ENCODE assay signal across 26 cellular contexts in the genomic region with DNA sequence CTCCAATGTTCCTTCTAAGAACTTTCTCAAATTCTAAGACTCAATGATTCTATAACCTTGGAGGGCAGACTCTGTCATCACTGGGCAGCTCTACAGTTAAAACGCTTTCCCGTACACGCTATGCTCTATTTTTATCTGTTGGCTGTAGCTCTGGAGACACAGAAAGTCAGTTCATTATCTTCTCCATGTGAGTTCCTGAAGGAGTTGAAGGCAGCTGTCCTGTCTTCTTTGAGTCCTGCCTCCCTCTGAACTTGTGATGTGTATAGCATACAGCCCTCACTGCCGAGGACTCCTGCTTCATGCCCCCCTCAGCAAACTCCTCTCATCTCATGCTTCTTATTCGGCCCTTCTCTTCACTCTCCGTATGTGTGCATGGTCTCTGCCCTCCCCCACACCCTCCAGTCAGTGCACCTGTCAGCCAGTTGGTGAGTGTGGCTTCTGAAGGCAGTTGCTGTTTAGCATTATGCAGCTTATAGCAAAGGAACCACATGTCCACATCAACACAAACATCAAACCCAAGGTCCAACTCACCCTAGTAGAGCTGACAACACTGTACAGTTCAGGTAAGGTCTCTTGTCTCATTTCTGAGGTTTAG.
A peak's percentile ranks its signal among the peaks of the same experiment; 100 is the strongest.
DNase-seq lines count a peak whose midpoint lies in the region; ATAC-seq and TF ChIP-seq lines count a peak whose summit lies in the region.
"Had no signal": no experiment of that assay in that cellular context is flagged by ENCODE, and none has a peak within 500 bp of the region (broad histone marks: within the 10 kb centered on the region; RNA-seq: fewer than 3 reads in every experiment).

No MANE protein-coding gene starts in this region.

- H2AFZ ChIP-seq in DND-41 (ENCODE audit: low read depth, low read length): no peak overlapping the region

- no peak overlapping the region for H3K9ac ChIP-seq in DND-41 (ENCODE audit: low read depth, low read length)

- WGBS in esophagus muscularis mucosa: 86% methylated on average over 6 of the region's 6 CpGs
- WGBS in psoas muscle, 3 donors: 41 to 52% (median 49%) methylated on average over 6 of the region's 6 CpGs
- 92 to 98% methylated on average over 6 of the region's 6 CpGs for WGBS in thyroid gland, 2 donors

- TF ChIP-seq CTCF in DND-41 (IDR thresholded peaks at IDR 0.05; ENCODE audit: borderline replicate concordance, extremely low read depth, low read length, poor library complexity, severe bottlenecking) (no peak), esophagus muscularis mucosa (IDR thresholded peaks at IDR 0.05) (no peak), psoas muscle (IDR thresholded peaks at IDR 0.05) (no peak), thyroid gland (IDR thresholded peaks at IDR 0.05) (no peak), upper lobe of right lung (IDR thresholded peaks at IDR 0.05) (no peak), natural killer cell (IDR thresholded peaks at IDR 0.05) (no peak)

- ATAC-seq in DND-41 (ENCODE audit: insufficient read depth, low read depth) (peak; percentile 55; the same call in 2 of the 3 replicates), psoas muscle (peak; percentile 44 to 72 (median 60)), upper lobe of right lung (no peak), natural killer cell (no peak)
- ATAC-seq: PC-3 had no signal

- peaks cover 0 to 10% of the 10 kb centered on the region in 2 donors for H3K27me3 Mint-ChIP-seq in natural killer cell (ENCODE audit: low read depth in 2 of 2)

- no peak overlapping the region for H3K4me3 Mint-ChIP-seq in natural killer cell
- H3K4me3 Mint-ChIP-seq: CD14-positive monocyte; CD8-positive, alpha-beta memory T cell had no signal

- H3K79me2 ChIP-seq in DND-41 (ENCODE audit: insufficient read depth, low read length): no peaks in the 10 kb centered on the region

- H3K4me2 ChIP-seq in DND-41 (ENCODE audit: insufficient read depth, low read length): no peak overlapping the region

- H3K36me3 ChIP-seq in DND-41 (ENCODE audit: insufficient read depth, low read length) (peaks cover 3% of the 10 kb centered on the region; the same call in 1 of the 2 replicates), esophagus muscularis mucosa (no peaks in the 10 kb centered on the region), psoas muscle (ENCODE audit: insufficient read depth in 1 of 2, low read depth in 1 of 2) (no peaks in the 10 kb centered on the region), thyroid gland (no peaks in the 10 kb centered on the region), upper lobe of right lung (no peaks in the 10 kb centered on the region)
- H3K36me3 ChIP-seq: BE2C had no signal

- H3K4me3 ChIP-seq in DND-41 (ENCODE audit: low read depth in 1 of 2, low read length in 2 of 2) (no peak overlapping the region), esophagus muscularis mucosa (no peak overlapping the region), psoas muscle (no peak overlapping the region), thyroid gland (replicated peaks in 1 of 3) (no peak overlapping the region), upper lobe of right lung (no peak overlapping the region)

- TF ChIP-seq EP300 in esophagus muscularis mucosa (IDR thresholded peaks at IDR 0.05): no peak

- no peaks in the 10 kb centered on the region for H3K4me1 ChIP-seq in DND-41 (ENCODE audit: insufficient read depth, low read length)
- no peaks in the 10 kb centered on the region for H3K4me1 ChIP-seq in esophagus muscularis mucosa
- no peaks in the 10 kb centered on the region for H3K4me1 ChIP-seq in psoas muscle
- peaks cover 0 to 3% of the 10 kb centered on the region in 2 donors for H3K4me1 ChIP-seq in thyroid gland
- H3K4me1 ChIP-seq in upper lobe of right lung: no peaks in the 10 kb centered on the region

- intact Hi-C loops in esophagus muscularis mucosa (cut with DNase I): no loop called here
- intact Hi-C loops in psoas muscle (cut with DNase I): no loop called here
- intact Hi-C loops in thyroid gland (cut with DNase I): no loop called here
- intact Hi-C loops in upper lobe of right lung (cut with DNase I): no loop called here
- intact Hi-C loops in natural killer cell (cut with micrococcal nuclease): no loop called here

- no peaks in the 10 kb centered on the region for H3K9me3 Mint-ChIP-seq in natural killer cell
- H3K9me3 Mint-ChIP-seq: CD8-positive, alpha-beta memory T cell; IgD-negative memory B cell had no signal

- peak; percentile 39 for DNase-seq in NCI-H82 (lab: John Stamatoyannopoulos, UW)
- no peak for DNase-seq in NCI-H82 treated with DMSO at 0.1 percent for 48 hours (lab: John Stamatoyannopoulos, UW; ENCODE audit: unreplicated experiment)
- DNase-seq in DND-41: no peak
- peak; percentile 47 for DNase-seq in esophagus muscularis mucosa (ENCODE audit: extremely low spot score)
- no peak for DNase-seq in psoas muscle
- no peak for DNase-seq in thyroid gland
- DNase-seq in upper lobe of right lung: no peak
- DNase-seq in natural killer cell: no peak
- DNase-seq: 8988T; ACHN; BE2C; CD8-positive, alpha-beta memory T cell; DMS 273 treated with DMSO at 0.1 percent for 48 hours; DMS79; GF-D8; NCI-H1092; NCI-H1436; NCI-H187; NCI-H2081 treated with DMSO at 0.1 percent for 48 hours; NCI-H748 treated with DMSO at 0.1 percent for 48 hours; NK-92 treated with Interleukin-12 subunit alpha and Interleukin-12 subunit beta, amount 100 ng/mL, for 24 hours; PC-3; SHP77 had no signal

- TF ChIP-seq POLR2A in esophagus muscularis mucosa (IDR thresholded peaks at IDR 0.05; ENCODE audit: low read depth) (no peak), thyroid gland (IDR thresholded peaks at IDR 0.05) (no peak)

- H3K27me3 ChIP-seq in DND-41 (ENCODE audit: insufficient read depth, low read length, poor library complexity) (no peaks in the 10 kb centered on the region), esophagus muscularis mucosa (no peaks in the 10 kb centered on the region), psoas muscle (ENCODE audit: insufficient read depth in 3 of 3, low read length in 2 of 3) (no peaks in the 10 kb centered on the region), thyroid gland (no peaks in the 10 kb centered on the region), upper lobe of right lung (no peaks in the 10 kb centered on the region)
- H3K27me3 ChIP-seq: BE2C had no signal

- H4K20me1 ChIP-seq in DND-41 (ENCODE audit: insufficient read depth, low read length): no peaks in the 10 kb centered on the region

- H3K27ac Mint-ChIP-seq in natural killer cell: no peak overlapping the region
- H3K27ac Mint-ChIP-seq: CD8-positive, alpha-beta memory T cell; IgD-negative memory B cell had no signal

- H3K27ac ChIP-seq in DND-41 (ENCODE audit: low read length) (no peak overlapping the region), esophagus muscularis mucosa (replicated peaks in 1 of 4) (no peak overlapping the region), psoas muscle (no peak overlapping the region), thyroid gland (no peak overlapping the region), upper lobe of right lung (no peak overlapping the region)
- H3K27ac ChIP-seq: HL-60 had no signal

- H3K4me1 Mint-ChIP-seq in natural killer cell: no peaks in the 10 kb centered on the region
- H3K4me1 Mint-ChIP-seq: CD14-positive monocyte; CD8-positive, alpha-beta memory T cell; IgD-negative memory B cell had no signal

- no peaks in the 10 kb centered on the region for H3K36me3 Mint-ChIP-seq in natural killer cell
- H3K36me3 Mint-ChIP-seq: CD14-positive monocyte; CD8-positive, alpha-beta memory T cell; IgD-negative memory B cell had no signal

- H3K9me3 ChIP-seq in DND-41 (ENCODE audit: insufficient read depth, low read length, severe bottlenecking): no peaks in the 10 kb centered on the region
- no peaks in the 10 kb centered on the region for H3K9me3 ChIP-seq in esophagus muscularis mucosa
- no peaks in the 10 kb centered on the region for H3K9me3 ChIP-seq in psoas muscle
- H3K9me3 ChIP-seq in thyroid gland: no peaks in the 10 kb centered on the region
- no peaks in the 10 kb centered on the region for H3K9me3 ChIP-seq in upper lobe of right lung
- H3K9me3 ChIP-seq: BE2C had no signal

Comparison
In these comparisons a context has a peak if more than half of its experiments do, and no peak if none do; other contexts are left out.
1. DNase-seq: peak in NCI-H82 (single experiment) and esophagus muscularis mucosa (single experiment); none in NCI-H82 treated with DMSO at 0.1 percent for 48 hours (single experiment), DND-41 (single experiment), psoas muscle (0 of 2), thyroid gland (0 of 2), upper lobe of right lung (single experiment) and natural killer cell (single experiment).
2. ATAC-seq: peak in DND-41 (single experiment) and psoas muscle (4 of 4); none in upper lobe of right lung (single experiment) and natural killer cell (0 of 3).